ENCODE assay signal across 1 cellular context in genomic region chr6:31614075-31614619, GRCh38.
TF ChIP-seq lines count a peak whose summit lies in the region.

No MANE protein-coding gene starts in this region.

TF ChIP-seq in IMR-90, 13 proteins besides CTCF, POLR2A, EP300 and RAD21 (continued from another document):
- no peak for TF ChIP-seq ELK1 (IDR thresholded peaks at IDR 0.05; ENCODE audit: borderline replicate concordance, low read depth, low read length)
- TF ChIP-seq BHLHE40 (IDR thresholded peaks at IDR 0.05; ENCODE audit: low read depth, low read length), result no peak
- TF ChIP-seq SMC3 (IDR thresholded peaks at IDR 0.05; ENCODE audit: low read depth, low read length), result no peak
- no peak for TF ChIP-seq MAFK (IDR thresholded peaks at IDR 0.05; ENCODE audit: low read depth, low read length)
- no peak for TF ChIP-seq USF2 (IDR thresholded peaks at IDR 0.05; ENCODE audit: low read depth, low read length)
- TF ChIP-seq NFE2L2 (IDR thresholded peaks at IDR 0.05; ENCODE audit: low read depth, low read length), result no peak
- TF ChIP-seq CEBPB (IDR thresholded peaks at IDR 0.05; ENCODE audit: low read depth, low read length), result no peak
TF ChIP-seq in IMR-90: peak in this region for 0.
